ENCODE assay signal across 9 cellular contexts in the genomic region with DNA sequence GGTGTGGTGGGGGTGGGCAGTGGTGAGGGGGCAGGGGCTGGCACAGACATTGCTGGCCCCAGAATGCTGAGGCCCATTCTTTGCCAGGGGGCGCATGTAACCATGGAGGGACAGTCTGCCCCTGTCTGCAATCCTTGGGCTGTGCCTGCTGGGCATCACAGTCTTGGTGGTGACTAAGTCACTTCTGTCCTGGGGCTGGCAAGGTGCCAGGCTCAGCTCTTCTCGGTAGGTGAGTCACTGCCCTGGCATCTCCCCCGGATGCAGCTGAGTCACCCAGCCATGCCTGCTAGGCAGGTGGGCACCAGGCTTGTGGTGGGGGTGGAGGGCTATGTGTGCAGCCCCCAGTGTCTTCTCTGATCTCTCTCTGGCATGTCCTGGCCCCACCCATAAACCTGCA. TPM values are rescaled to one million over a fixed set of nuclear protein-coding genes. Genes with fewer than 3 reads are reported as not detected.
DNase-seq lines count a peak whose midpoint lies in the region; ATAC-seq lines count a peak whose summit lies in the region.
"Had no signal": no experiment of that assay in that cellular context is flagged by ENCODE, and none has a peak within 500 bp of the region (broad histone marks: within the 10 kb centered on the region; RNA-seq: fewer than 3 reads in every experiment).

No MANE protein-coding gene starts in this region.

- peak; percentile 75 for DNase-seq in GM03348 (ENCODE audit: low spot score)
- peak; percentile 88 for DNase-seq in NCI-H345 (lab: John Stamatoyannopoulos, UW)
- DNase-seq in activated CD8-positive, alpha-beta T cell treated with anti-CD3 and anti-CD28 coated beads, Interleukin-2, amount 10 ng/mL, durations not matched to agents 7 days and 5 days: peak; percentile 71
- peak; percentile 58 for DNase-seq in effector CD8-positive, alpha-beta T cell (lab: John Stamatoyannopoulos, UW)
- peak in 3 of 9 donors; percentile 48 to 62 (median 61) for DNase-seq in naive thymus-derived CD4-positive, alpha-beta T cell

- peaks cover 19% of the 10 kb centered on the region for H3K36me3 Mint-ChIP-seq in activated CD8-positive, alpha-beta T cell treated with anti-CD3 and anti-CD28 coated beads, Interleukin-2, amount 10 ng/mL, durations not matched to agents 7 days and 5 days (ENCODE audit: low read depth)
- peaks cover 0 to 5% (median 0%) of the 10 kb centered on the region in 5 donors for H3K36me3 Mint-ChIP-seq in naive thymus-derived CD4-positive, alpha-beta T cell
- peaks cover 6% of the 10 kb centered on the region for H3K36me3 Mint-ChIP-seq in stimulated activated naive CD8-positive, alpha-beta T cell treated with anti-CD3 and anti-CD28 coated beads, Interleukin-15, Interleukin-2, amounts not matched to agents 100 ng/mL and 50 ng/mL, for 24 hours (ENCODE audit: low read depth)

- no peak overlapping the region for H3K4me3 ChIP-seq in naive thymus-derived CD4-positive, alpha-beta T cell (ENCODE audit: low read length)

- no peak overlapping the region for H3K4me3 Mint-ChIP-seq in activated CD8-positive, alpha-beta T cell treated with anti-CD3 and anti-CD28 coated beads, Interleukin-2, amount 10 ng/mL, durations not matched to agents 7 days and 5 days
- H3K4me3 Mint-ChIP-seq in naive thymus-derived CD4-positive, alpha-beta T cell: peak overlapping the region in 1 of 10 donors; percentile 62
- H3K4me3 Mint-ChIP-seq in stimulated activated naive CD8-positive, alpha-beta T cell treated with anti-CD3 and anti-CD28 coated beads, Interleukin-15, Interleukin-2, amounts not matched to agents 100 ng/mL and 50 ng/mL, for 24 hours: peak overlapping the region; percentile 28

- no peaks in the 10 kb centered on the region for H3K27me3 ChIP-seq in naive thymus-derived CD4-positive, alpha-beta T cell (ENCODE audit: control insufficient read depth in 2 of 2, insufficient read depth in 2 of 2, low read length in 2 of 2)

- peaks cover 27 to 68% of the 10 kb centered on the region in 2 donors for H3K4me1 ChIP-seq in naive thymus-derived CD4-positive, alpha-beta T cell (ENCODE audit: control insufficient read depth in 2 of 2, insufficient read depth in 2 of 2, low read length in 2 of 2)

- H3K9me3 ChIP-seq in naive thymus-derived CD4-positive, alpha-beta T cell (ENCODE audit: control insufficient read depth in 2 of 3, low read length in 3 of 3): no peaks in the 10 kb centered on the region

- H3K27me3 Mint-ChIP-seq in activated CD8-positive, alpha-beta T cell treated with anti-CD3 and anti-CD28 coated beads, Interleukin-2, amount 10 ng/mL, durations not matched to agents 7 days and 5 days (ENCODE audit: low read depth): no peaks in the 10 kb centered on the region
- no peaks in the 10 kb centered on the region for H3K27me3 Mint-ChIP-seq in naive thymus-derived CD4-positive, alpha-beta T cell
- no peaks in the 10 kb centered on the region for H3K27me3 Mint-ChIP-seq in stimulated activated naive CD8-positive, alpha-beta T cell treated with anti-CD3 and anti-CD28 coated beads, Interleukin-15, Interleukin-2, amounts not matched to agents 100 ng/mL and 50 ng/mL, for 24 hours

- intact Hi-C loops in naive thymus-derived CD4-positive, alpha-beta T cell (cut with micrococcal nuclease): no loop called here

- no peak for ATAC-seq in activated CD8-positive, alpha-beta T cell treated with anti-CD3 and anti-CD28 coated beads, Interleukin-2, amount 10 ng/mL, durations not matched to agents 7 days and 5 days
- ATAC-seq in naive thymus-derived CD4-positive, alpha-beta T cell: peak; percentile 35
- no peak for ATAC-seq in GM19351 (IDR thresholded peaks at IDR 0.05; ENCODE audit: unreplicated experiment)
- no peak for ATAC-seq in GM19035 (IDR thresholded peaks at IDR 0.05; ENCODE audit: unreplicated experiment)

- peak overlapping the region; percentile 41 for H3K27ac Mint-ChIP-seq in activated CD8-positive, alpha-beta T cell treated with anti-CD3 and anti-CD28 coated beads, Interleukin-2, amount 10 ng/mL, durations not matched to agents 7 days and 5 days
- peak overlapping the region in 4 of 9 donors; percentile 38 to 75 (median 70) for H3K27ac Mint-ChIP-seq in naive thymus-derived CD4-positive, alpha-beta T cell
- peak overlapping the region; percentile 74 for H3K27ac Mint-ChIP-seq in stimulated activated naive CD8-positive, alpha-beta T cell treated with anti-CD3 and anti-CD28 coated beads, Interleukin-15, Interleukin-2, amounts not matched to agents 100 ng/mL and 50 ng/mL, for 24 hours

- no peaks in the 10 kb centered on the region for H3K9me3 Mint-ChIP-seq in activated CD8-positive, alpha-beta T cell treated with anti-CD3 and anti-CD28 coated beads, Interleukin-2, amount 10 ng/mL, durations not matched to agents 7 days and 5 days (ENCODE audit: insufficient read depth)
- no peaks in the 10 kb centered on the region for H3K9me3 Mint-ChIP-seq in naive thymus-derived CD4-positive, alpha-beta T cell
- no peaks in the 10 kb centered on the region for H3K9me3 Mint-ChIP-seq in stimulated activated naive CD8-positive, alpha-beta T cell treated with anti-CD3 and anti-CD28 coated beads, Interleukin-15, Interleukin-2, amounts not matched to agents 100 ng/mL and 50 ng/mL, for 24 hours

- no peak overlapping the region for H3K27ac ChIP-seq in naive thymus-derived CD4-positive, alpha-beta T cell (ENCODE audit: low read depth, low read length)

- POLR2A ChIA-PET in activated CD8-positive, alpha-beta T cell treated with anti-CD3 and anti-CD28 coated beads, Interleukin-2, amount 10 ng/mL, durations not matched to agents 7 days and 5 days (lab: Charles Lee): interaction anchor here (1.1 kb wide), 1 partner anchor 8 kb away, joined by 3 read pairs; no protein-coding TSS in a partner anchor
- POLR2A ChIA-PET in naive thymus-derived CD4-positive, alpha-beta T cell (lab: Charles Lee): interaction anchor here (28.4 to 34.9 kb wide), 2 partner anchors 1 to 17 kb away, joined by 742 read pairs; partner anchors contain the start of gene RARA

- CTCF ChIA-PET in activated CD8-positive, alpha-beta T cell treated with anti-CD3 and anti-CD28 coated beads, Interleukin-2, amount 10 ng/mL, durations not matched to agents 7 days and 5 days (lab: Charles Lee): interaction anchor here (1.1 to 7.3 kb wide), 3 partner anchors 7 to 27 kb away, joined by 4 to 61 read pairs (median 42); no protein-coding TSS in a partner anchor
- CTCF ChIA-PET in naive thymus-derived CD4-positive, alpha-beta T cell (lab: Charles Lee): interaction anchor here (1.1 to 12.4 kb wide), 4 partner anchors 10 to 39 kb away, joined by 4 to 87 read pairs (median 6); no protein-coding TSS in a partner anchor

- peaks cover 0 to 10% (median 0%) of the 10 kb centered on the region in 3 experiments for H3K36me3 ChIP-seq in naive thymus-derived CD4-positive, alpha-beta T cell (ENCODE audit: control insufficient read depth in 2 of 3, insufficient read depth in 3 of 3, low read length in 3 of 3)

- peaks cover 36% of the 10 kb centered on the region for H3K4me1 Mint-ChIP-seq in activated CD8-positive, alpha-beta T cell treated with anti-CD3 and anti-CD28 coated beads, Interleukin-2, amount 10 ng/mL, durations not matched to agents 7 days and 5 days (ENCODE audit: low read depth)
- H3K4me1 Mint-ChIP-seq in naive thymus-derived CD4-positive, alpha-beta T cell: peaks cover 30 to 76% (median 44%) of the 10 kb centered on the region in 7 donors
- H3K4me1 Mint-ChIP-seq in stimulated activated naive CD8-positive, alpha-beta T cell treated with anti-CD3 and anti-CD28 coated beads, Interleukin-15, Interleukin-2, amounts not matched to agents 100 ng/mL and 50 ng/mL, for 24 hours (ENCODE audit: low read depth): peaks cover 55% of the 10 kb centered on the region

RNA-seq across cellular contexts. Expression of gene RARA, which starts 5.6 kb away (rescaled TPM):
- total RNA-seq in activated CD8-positive, alpha-beta T cell treated with anti-CD3 and anti-CD28 coated beads, Interleukin-2, amount 10 ng/mL, durations not matched to agents 7 days and 5 days: 10 to 100 TPM; 61.1 to 63.2 TPM
- 100 to 1,000 TPM in 1 of 5 experiments, 10 to 100 TPM in 4; 40.0 to 115 (median 43.8) TPM for total RNA-seq in naive thymus-derived CD4-positive, alpha-beta T cell
- polyA plus RNA-seq in naive thymus-derived CD4-positive, alpha-beta T cell: 10 to 100 TPM in 1 of 2 donors, 1 to 10 TPM in 1; 6.7 to 16.5 TPM

RNA-seq across cellular contexts. Expression of gene CDC6, which starts 26.9 kb away (rescaled TPM):
- 100 to 1,000 TPM; 103 to 110 TPM for total RNA-seq in activated CD8-positive, alpha-beta T cell treated with anti-CD3 and anti-CD28 coated beads, Interleukin-2, amount 10 ng/mL, durations not matched to agents 7 days and 5 days
- 10 to 100 TPM in 1 of 5 experiments, 1 to 10 TPM in 1, under 1 TPM in 3; 0.51 to 73.6 (median 0.85) TPM for total RNA-seq in naive thymus-derived CD4-positive, alpha-beta T cell
- under 1 TPM; 0.09 to 0.24 TPM for polyA plus RNA-seq in naive thymus-derived CD4-positive, alpha-beta T cell

RNA-seq across cellular contexts. Expression of gene GJD3, which starts 50.0 kb away (rescaled TPM):
- under 1 TPM in 1 of 2 experiments, not detected in 1; 0.29 TPM for total RNA-seq in activated CD8-positive, alpha-beta T cell treated with anti-CD3 and anti-CD28 coated beads, Interleukin-2, amount 10 ng/mL, durations not matched to agents 7 days and 5 days
- total RNA-seq in naive thymus-derived CD4-positive, alpha-beta T cell: under 1 TPM in 1 of 5 experiments, not detected in 4; 0.27 TPM
- not detected for polyA plus RNA-seq in naive thymus-derived CD4-positive, alpha-beta T cell
- total RNA-seq: T-helper 1 cell treated with Interleukin-12 subunit alpha and Interleukin-12 subunit beta and Interleukin-4 antibody, amounts not matched to agents 30 ng/mL and 1 ng/mL, for 36 hours had no signal
